17 cellular contexts compared by ENCODE assay signal in the genomic region with DNA sequence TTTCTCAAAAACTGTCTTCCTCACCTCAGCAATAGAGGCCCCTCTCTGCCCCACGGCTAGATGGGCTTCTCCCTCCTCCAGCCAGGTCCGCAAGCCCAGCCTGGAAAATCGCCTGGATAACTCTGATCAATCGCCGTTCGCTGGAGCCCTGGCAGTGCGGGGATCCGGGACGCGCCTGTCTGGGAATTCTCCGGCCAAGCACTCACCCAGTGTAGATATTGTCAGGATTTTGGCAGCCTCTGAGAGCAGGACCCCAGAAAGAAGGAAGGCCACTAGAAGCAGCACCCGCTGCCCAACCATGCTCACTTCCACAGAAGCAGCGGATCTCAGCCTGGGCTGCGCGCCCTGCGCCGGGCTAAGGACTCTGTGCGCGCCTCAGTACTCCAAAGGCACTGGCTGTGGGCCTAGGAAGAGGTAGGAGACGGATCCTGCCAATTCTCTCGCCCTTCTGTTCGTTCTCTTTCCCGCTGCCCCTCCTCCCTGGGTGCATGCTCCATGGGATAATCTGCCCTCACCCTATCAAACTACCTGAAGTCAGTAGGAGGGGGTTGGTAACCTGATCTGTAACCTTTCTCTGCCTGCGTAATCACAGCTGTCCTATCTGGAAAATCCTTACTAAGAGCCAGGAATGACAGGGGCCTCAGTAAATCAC. TPM values are rescaled to one million over a fixed set of nuclear protein-coding genes. Genes with fewer than 3 reads are reported as not detected.
DNase-seq lines count a peak whose midpoint lies in the region; ATAC-seq, FAIRE-seq and TF ChIP-seq lines count a peak whose summit lies in the region.
"Had no signal": no experiment of that assay in that cellular context is flagged by ENCODE, and none has a peak within 500 bp of the region (broad histone marks: within the 10 kb centered on the region; RNA-seq: fewer than 3 reads in every experiment).

A gene with protein sequence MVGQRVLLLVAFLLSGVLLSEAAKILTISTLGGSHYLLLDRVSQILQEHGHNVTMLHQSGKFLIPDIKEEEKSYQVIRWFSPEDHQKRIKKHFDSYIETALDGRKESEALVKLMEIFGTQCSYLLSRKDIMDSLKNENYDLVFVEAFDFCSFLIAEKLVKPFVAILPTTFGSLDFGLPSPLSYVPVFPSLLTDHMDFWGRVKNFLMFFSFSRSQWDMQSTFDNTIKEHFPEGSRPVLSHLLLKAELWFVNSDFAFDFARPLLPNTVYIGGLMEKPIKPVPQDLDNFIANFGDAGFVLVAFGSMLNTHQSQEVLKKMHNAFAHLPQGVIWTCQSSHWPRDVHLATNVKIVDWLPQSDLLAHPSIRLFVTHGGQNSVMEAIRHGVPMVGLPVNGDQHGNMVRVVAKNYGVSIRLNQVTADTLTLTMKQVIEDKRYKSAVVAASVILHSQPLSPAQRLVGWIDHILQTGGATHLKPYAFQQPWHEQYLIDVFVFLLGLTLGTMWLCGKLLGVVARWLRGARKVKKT (minus strand): TSS at position 450 of the 652 bp plus-strand sequence. CDS start 150 bp downstream, at position 300.

- H3K36me3 Mint-ChIP-seq in T-helper 2 cell treated with Interferon-gamma antibody and Interleukin-4, amounts not matched to agents 5 μg/mL and 100 μg/mL, for 36 hours (ENCODE audit: low read depth): no peaks in the 10 kb centered on the region

- H3K27me3 Mint-ChIP-seq in T-helper 2 cell treated with Interferon-gamma antibody and Interleukin-4, amounts not matched to agents 5 μg/mL and 100 μg/mL, for 36 hours (ENCODE audit: low read depth): no peaks in the 10 kb centered on the region

- H3K27ac Mint-ChIP-seq in T-helper 2 cell treated with Interferon-gamma antibody and Interleukin-4, amounts not matched to agents 5 μg/mL and 100 μg/mL, for 36 hours: no peak within 1 kb of the TSS
- H3K27ac Mint-ChIP-seq: activated T-helper 17 cell treated with anti-CD3 and anti-CD28 coated beads, Interleukin-2, amount 50 U/mL, for 72 hours had no signal

- DNase-seq in NCI-H2107 treated with DMSO at 0.1 percent for 48 hours (lab: John Stamatoyannopoulos, UW; ENCODE audit: unreplicated experiment) (peak; percentile 37), NCI-H2107 (lab: John Stamatoyannopoulos, UW) (no peak), RWPE2 (ENCODE audit: low spot score) (no peak), small intestine (peak; percentile 78), GDM1 (lab: John Stamatoyannopoulos, UW) (no peak)
- no peak for DNase-seq in T-helper 2 cell treated with Interferon-gamma antibody and Interleukin-4, amounts not matched to agents 5 μg/mL and 100 μg/mL, for 36 hours (ENCODE audit: low spot score)
- DNase-seq: COR-L47; effector memory CD4-positive, alpha-beta T cell; MV-4-11; stimulated activated CD4-positive, alpha-beta T cell treated with anti-CD3 and anti-CD28 coated beads, Interleukin-2, amount 100 ng/mL, for 24 hours; uterus had no signal

- no peaks in the 10 kb centered on the region for H3K9me3 Mint-ChIP-seq in T-helper 2 cell treated with Interferon-gamma antibody and Interleukin-4, amounts not matched to agents 5 μg/mL and 100 μg/mL, for 36 hours
- H3K9me3 Mint-ChIP-seq: activated T-helper 17 cell treated with anti-CD3 and anti-CD28 coated beads, Interleukin-2, amount 50 U/mL, for 72 hours had no signal

- H3K4me1 ChIP-seq in RWPE2 (ENCODE audit: insufficient read depth, poor library complexity, severe bottlenecking) (peaks cover 3% of the 10 kb centered on the region), iPS-18a (ENCODE audit: control insufficient read depth, low read depth, low read length) (no peaks in the 10 kb centered on the region), small intestine (ENCODE audit: control insufficient read depth in 2 of 2, insufficient read depth in 1 of 2, low read depth in 1 of 2, low read length in 1 of 2) (peaks cover 0 to 4% of the 10 kb centered on the region in 2 donors)
- H3K4me1 ChIP-seq: A549, ascending aorta, pancreas, uterus had no signal

- no peak for TF ChIP-seq CTCF in RWPE2 (IDR thresholded peaks at IDR 0.05; ENCODE audit: poor library complexity, severe bottlenecking)

- peak; percentile 65 for ATAC-seq in RWPE2 (ENCODE audit: low read depth)
- no peak for ATAC-seq in GM21367 (IDR thresholded peaks at IDR 0.05; ENCODE audit: unreplicated experiment)
- ATAC-seq: A549; activated T-helper 17 cell treated with anti-CD3 and anti-CD28 coated beads, Interleukin-2, amount 50 U/mL, for 72 hours; pancreas had no signal

- no peaks in the 10 kb centered on the region for H3K4me1 Mint-ChIP-seq in T-helper 2 cell treated with Interferon-gamma antibody and Interleukin-4, amounts not matched to agents 5 μg/mL and 100 μg/mL, for 36 hours (ENCODE audit: low read depth)
- H3K4me1 Mint-ChIP-seq: activated T-helper 17 cell treated with anti-CD3 and anti-CD28 coated beads, Interleukin-2, amount 50 U/mL, for 72 hours had no signal

- H3K27ac ChIP-seq in RWPE2 (ENCODE audit: poor library complexity, severe bottlenecking) (no peak within 1 kb of the TSS), iPS-18a (ENCODE audit: low read length) (no peak within 1 kb of the TSS), small intestine (ENCODE audit: low read depth in 1 of 2, low read length in 1 of 2) (no peak within 1 kb of the TSS)
- H3K27ac ChIP-seq: A549, ascending aorta, pancreas, uterus had no signal

- no peak for FAIRE-seq in small intestine (lab: Jason Lieb, UNC)
- FAIRE-seq: A549, pancreas had no signal

- H3K9me3 ChIP-seq in RWPE2 (ENCODE audit: severe bottlenecking) (no peaks in the 10 kb centered on the region), iPS-18a (ENCODE audit: control insufficient read depth, low read depth, low read length) (no peaks in the 10 kb centered on the region), small intestine (ENCODE audit: control insufficient read depth, low read depth) (no peaks in the 10 kb centered on the region)
- H3K9me3 ChIP-seq: A549, ascending aorta, pancreas, uterus had no signal

- no peak within 1 kb of the TSS for H3K4me3 ChIP-seq in RWPE2 (ENCODE audit: severe bottlenecking)
- H3K4me3 ChIP-seq in iPS-18a (ENCODE audit: low read length): peak within 1 kb of the TSS; percentile 55
- H3K4me3 ChIP-seq in small intestine (ENCODE audit: low read depth in 1 of 2, low read length in 2 of 2): peak within 1 kb of the TSS in 1 of 2 donors; percentile 39
- H3K4me3 ChIP-seq: A549, ascending aorta, pancreas, uterus had no signal

- H3K36me3 ChIP-seq in RWPE2 (ENCODE audit: low read depth) (no peaks in the 10 kb centered on the region), iPS-18a (ENCODE audit: control insufficient read depth, low read depth, low read length) (no peaks in the 10 kb centered on the region), small intestine (ENCODE audit: control insufficient read depth in 2 of 2, insufficient read depth in 2 of 2, low read length in 2 of 2) (no peaks in the 10 kb centered on the region)
- H3K36me3 ChIP-seq: ascending aorta, pancreas, uterus had no signal

- H3K9ac ChIP-seq in iPS-18a (ENCODE audit: low read length): peak within 1 kb of the TSS; percentile 1

- H3K27me3 ChIP-seq in RWPE2 (ENCODE audit: insufficient read depth, poor library complexity, severe bottlenecking) (peaks cover 54% of the 10 kb centered on the region), iPS-18a (ENCODE audit: control insufficient read depth, insufficient read depth, low read length) (peaks cover 20% of the 10 kb centered on the region), small intestine (ENCODE audit: control insufficient read depth in 2 of 2, insufficient read depth in 2 of 2, low read length in 2 of 2) (peaks cover 0 to 2% of the 10 kb centered on the region in 2 donors)
- H3K27me3 ChIP-seq: ascending aorta, pancreas, uterus had no signal

- WGBS in small intestine, 3 donors: 1 to 11% (median 9%) methylated on average over 24 of the region's 24 CpGs

- no peak within 1 kb of the TSS for H3K4me3 Mint-ChIP-seq in T-helper 2 cell treated with Interferon-gamma antibody and Interleukin-4, amounts not matched to agents 5 μg/mL and 100 μg/mL, for 36 hours
- H3K4me3 Mint-ChIP-seq: activated T-helper 17 cell treated with anti-CD3 and anti-CD28 coated beads, Interleukin-2, amount 50 U/mL, for 72 hours had no signal

RNA-seq across cellular contexts. Expression of the gene that starts here (rescaled TPM):
- 1 to 10 TPM; 1.3 to 2.2 (median 1.6) TPM for polyA plus RNA-seq in small intestine
- polyA plus RNA-seq: A549, pancreas had no signal

Comparison
In these comparisons a context has a peak if more than half of its experiments do, and no peak if none do; other contexts are left out.
1. DNase-seq: peak in NCI-H2107 treated with DMSO at 0.1 percent for 48 hours (single experiment) and small intestine (single experiment); none in NCI-H2107 (single experiment), RWPE2 (single experiment), GDM1 (single experiment) and T-helper 2 cell treated with Interferon-gamma antibody and Interleukin-4, amounts not matched to agents 5 μg/mL and 100 μg/mL, for 36 hours (single experiment).